In the genomic region with DNA sequence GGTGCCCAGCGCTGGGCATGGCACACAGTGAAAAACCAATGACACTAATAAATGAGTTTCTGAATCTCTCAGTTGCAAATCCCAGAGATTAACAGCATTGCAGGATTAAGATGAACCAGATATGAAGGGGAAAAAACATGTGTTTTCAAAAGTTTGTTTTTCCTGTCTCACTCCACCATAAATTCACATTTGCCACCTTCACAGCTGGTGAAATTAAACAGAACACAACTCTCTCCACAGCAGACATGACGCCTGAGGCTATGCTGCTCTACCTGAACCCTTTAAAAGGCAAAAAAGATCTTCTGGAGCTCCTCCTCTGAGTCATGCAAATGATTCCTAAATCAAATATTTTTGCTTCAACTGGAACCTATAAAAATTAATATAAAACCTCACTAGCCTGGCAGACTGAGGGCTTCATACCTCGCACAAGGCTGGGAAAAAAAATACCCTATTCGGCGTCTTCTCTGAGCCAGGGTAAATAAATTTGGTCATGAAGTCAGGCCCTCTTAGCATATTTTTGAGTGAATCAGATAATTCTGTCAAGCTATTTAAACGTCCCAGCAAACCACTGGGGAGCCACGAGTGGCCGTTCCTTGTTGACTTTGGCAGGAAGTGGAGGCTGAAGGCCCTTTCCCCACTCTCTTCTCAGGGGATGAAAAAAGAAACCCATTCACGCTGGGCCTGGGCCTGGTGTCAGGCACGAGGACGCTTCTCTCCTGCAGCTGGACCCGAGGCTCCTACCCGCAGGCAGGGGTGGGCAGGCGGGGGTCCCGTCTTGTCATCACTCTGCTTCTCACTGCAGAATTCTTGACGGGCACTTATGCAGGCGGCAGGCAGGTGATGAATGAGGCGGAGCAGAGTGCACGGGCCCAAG, we compare ENCODE assay signal across 11 cellular contexts. TPM values are rescaled to one million over a fixed set of nuclear protein-coding genes. Genes with fewer than 3 reads are reported as not detected.
DNase-seq lines count a peak whose midpoint lies in the region; ATAC-seq, FAIRE-seq and TF ChIP-seq lines count a peak whose summit lies in the region.
"Had no signal": no experiment of that assay in that cellular context is flagged by ENCODE, and none has a peak within 500 bp of the region (broad histone marks: within the 10 kb centered on the region; RNA-seq: fewer than 3 reads in every experiment).

No MANE protein-coding gene starts in this region.

- no peak for FAIRE-seq in GM19239 (lab: Jason Lieb, UNC)
- FAIRE-seq: H54 had no signal

- no peak for TF ChIP-seq CTCF in RWPE1 (conservative IDR thresholded peaks at IDR 0.05; ENCODE audit: low read depth)

- no peak overlapping the region for H3K27ac ChIP-seq in RWPE1

- POLR2A ChIA-PET in RWPE1 (lab: Yijun Ruan, JAX; ENCODE audit: low non-redundant PET) = no interaction called here

- no peak for ATAC-seq in GM18511 (IDR thresholded peaks at IDR 0.05; ENCODE audit: unreplicated experiment)
- ATAC-seq: activated CD4-positive, alpha-beta T cell treated with anti-CD3 and anti-CD28 coated beads for 36 hours had no signal

- DNase-seq in A172 (ENCODE audit: low spot score) (peak; percentile 11), NCI-H1092 (lab: John Stamatoyannopoulos, UW) (peak; percentile 71), amniotic epithelial cell (ENCODE audit: low read depth) (peak; percentile 43), islet precursor cell (peak; percentile 73), GM19239 (ENCODE audit: insufficient read length, low spot score) (no peak), RWPE1 (ENCODE audit: low spot score) (no peak), anterior cingulate cortex (lab: John Stamatoyannopoulos, UW) (no peak)
- DNase-seq: activated CD4-positive, alpha-beta T cell treated with anti-CD3 and anti-CD28 coated beads for 36 hours had no signal

- CTCF ChIA-PET in RWPE1 (lab: Yijun Ruan, JAX) = no interaction called here

RNA-seq across cellular contexts. Expression of gene DMRTB1, which starts 53.0 kb away (rescaled TPM):
- not detected in 2 replicates for total RNA-seq in A172 (2014; rRNA removed; shearing (Covaris generic))
- total RNA-seq: omental fat pad had no signal

Comparison
In these comparisons a context has a peak if more than half of its experiments do, and no peak if none do; other contexts are left out.
1. DNase-seq: peak in A172 (single experiment), NCI-H1092 (single experiment), amniotic epithelial cell (single experiment) and islet precursor cell (single experiment); none in GM19239 (single experiment), RWPE1 (single experiment) and anterior cingulate cortex (0 of 58).